In the genomic region with DNA sequence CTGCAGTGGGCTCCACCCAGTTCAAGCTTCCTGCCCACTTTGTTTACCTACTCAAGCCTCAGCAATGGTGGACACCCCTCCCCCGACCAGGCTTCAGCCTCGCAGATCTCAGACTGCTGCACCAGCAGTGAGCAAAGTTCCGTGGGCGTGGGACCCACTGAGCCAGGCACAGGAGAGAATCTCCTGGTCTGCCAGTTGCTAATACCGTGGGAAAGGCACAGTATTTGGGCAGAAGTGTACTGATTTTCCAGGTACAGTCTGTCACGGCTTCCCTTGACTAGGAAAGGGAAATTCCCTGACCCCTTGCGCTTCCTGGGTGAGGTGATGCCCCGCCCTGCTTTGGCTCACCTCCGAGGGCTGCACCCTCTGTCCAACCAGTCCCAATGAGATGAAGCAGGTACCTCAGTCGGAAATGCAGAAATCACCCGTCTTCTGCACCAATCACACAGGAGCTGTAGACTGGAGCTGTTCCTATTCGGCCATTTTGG, we compare ENCODE assay signal across 1 cellular context.
A peak's percentile ranks its signal among the peaks of the same experiment; 100 is the strongest.
TF ChIP-seq lines count a peak whose summit lies in the region.
"Not testable (repeated sequence)": the region's sequence is repeated elsewhere in the genome, so short reads cannot be mapped to it uniquely, and the experiment has no call there.

No MANE protein-coding gene starts in this region.

TF ChIP-seq in HepG2, 621 proteins besides CTCF, POLR2A, EP300 and RAD21 (continued from another document and continues in another):
- TF ChIP-seq, protein P1, sequence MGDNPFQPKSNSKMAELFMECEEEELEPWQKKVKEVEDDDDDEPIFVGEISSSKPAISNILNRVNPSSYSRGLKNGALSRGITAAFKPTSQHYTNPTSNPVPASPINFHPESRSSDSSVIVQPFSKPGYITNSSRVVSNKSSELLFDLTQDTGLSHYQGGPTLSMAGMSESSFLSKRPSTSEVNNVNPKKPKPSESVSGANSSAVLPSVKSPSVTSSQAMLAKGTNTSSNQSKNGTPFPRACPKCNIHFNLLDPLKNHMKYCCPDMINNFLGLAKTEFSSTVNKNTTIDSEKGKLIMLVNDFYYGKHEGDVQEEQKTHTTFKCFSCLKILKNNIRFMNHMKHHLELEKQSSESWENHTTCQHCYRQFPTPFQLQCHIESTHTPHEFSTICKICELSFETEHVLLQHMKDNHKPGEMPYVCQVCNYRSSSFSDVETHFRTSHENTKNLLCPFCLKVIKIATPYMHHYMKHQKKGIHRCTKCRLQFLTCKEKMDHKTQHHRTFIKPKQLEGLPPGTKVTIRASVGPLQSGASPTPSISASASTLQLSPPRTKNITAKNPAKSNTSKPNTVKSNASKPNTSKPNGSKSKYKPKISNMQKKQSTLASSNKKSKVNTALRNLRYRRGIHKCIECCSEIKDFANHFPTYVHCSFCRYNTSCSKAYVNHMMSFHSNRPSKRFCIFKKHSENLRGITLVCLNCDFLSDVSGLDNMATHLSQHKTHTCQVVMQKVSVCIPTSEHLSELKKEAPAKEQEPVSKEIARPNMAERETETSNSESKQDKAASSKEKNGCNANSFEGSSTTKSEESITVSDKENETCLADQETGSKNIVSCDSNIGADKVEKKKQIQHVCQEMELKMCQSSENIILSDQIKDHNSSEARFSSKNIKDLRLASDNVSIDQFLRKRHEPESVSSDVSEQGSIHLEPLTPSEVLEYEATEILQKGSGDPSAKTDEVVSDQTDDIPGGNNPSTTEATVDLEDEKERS (CRISPR knock-in tag; IDR thresholded peaks at IDR 0.05) = peak; percentile 60; the same call in 1 of the 2 replicates
- TF ChIP-seq NFYC (CRISPR knock-in tag; IDR thresholded peaks at IDR 0.05) (peak; percentile 63), FOXK1 (CRISPR knock-in tag; IDR thresholded peaks at IDR 0.05; ENCODE audit: borderline replicate concordance, low read depth) (peak; percentile 42; the same call in 1 of the 2 replicates), NFKB2 (CRISPR knock-in tag; IDR thresholded peaks at IDR 0.05; ENCODE audit: borderline replicate concordance) (peak; percentile 64; the same call in 1 of the 2 replicates), ZNF644 (CRISPR knock-in tag; IDR thresholded peaks at IDR 0.05; ENCODE audit: low read depth) (peak; percentile 35; the same call in 1 of the 2 replicates), DMAP1 (CRISPR knock-in tag; IDR thresholded peaks at IDR 0.05) (peak; percentile 69; the same call in 1 of the 2 replicates), TAF1 (CRISPR knock-in tag; IDR thresholded peaks at IDR 0.05) (peak; percentile 49; the same call in 1 of the 2 replicates), FOXA3 (CRISPR knock-in tag; IDR thresholded peaks at IDR 0.05) (peak; percentile 56), PHF20 (CRISPR knock-in tag; IDR thresholded peaks at IDR 0.05) (peak; percentile 52), RFXAP (CRISPR knock-in tag; IDR thresholded peaks at IDR 0.05; ENCODE audit: borderline replicate concordance) (0 out of 2 replicates have a peak, but pooled peaks have one; percentile 21), YY1 (IDR thresholded peaks at IDR 0.05; ENCODE audit: insufficient read depth, insufficient replicate concordance, low read depth, low read length) (peak; percentile 28), ZNF563 (CRISPR knock-in tag; IDR thresholded peaks at IDR 0.05) (0 out of 2 replicates have a peak, but pooled peaks have one; percentile 26), NR2C2 (CRISPR knock-in tag; IDR thresholded peaks at IDR 0.05; ENCODE audit: borderline replicate concordance) (0 out of 2 replicates have a peak, but pooled peaks have one; percentile 58), ZNF792 (CRISPR knock-in tag; IDR thresholded peaks at IDR 0.05) (peak; percentile 38; the same call in 1 of the 2 replicates), POLR2G (IDR thresholded peaks at IDR 0.05; ENCODE audit: low read depth, low read length) (peak; percentile 47; the same call in 1 of the 2 replicates), HES4 (CRISPR knock-in tag; IDR thresholded peaks at IDR 0.05; ENCODE audit: borderline replicate concordance) (peak; percentile 44; the same call in 1 of the 2 replicates), SALL1 (CRISPR knock-in tag; IDR thresholded peaks at IDR 0.05) (peak; percentile 75), KLF12 (CRISPR knock-in tag; IDR thresholded peaks at IDR 0.05; ENCODE audit: borderline replicate concordance) (peak; percentile 69; the same call in 1 of the 2 replicates), GABPA (CRISPR knock-in tag; IDR thresholded peaks at IDR 0.05; ENCODE audit: low read depth) (peak; percentile 76), KDM5B (CRISPR knock-in tag; IDR thresholded peaks at IDR 0.05; ENCODE audit: borderline replicate concordance) (peak; percentile 46; the same call in 1 of the 2 replicates), GATAD2A (CRISPR knock-in tag; IDR thresholded peaks at IDR 0.05) (peak; percentile 39; the same call in 1 of the 2 replicates), FOXA1 (CRISPR knock-in tag; IDR thresholded peaks at IDR 0.05) (peak; percentile 74), POGZ (CRISPR knock-in tag; IDR thresholded peaks at IDR 0.05) (peak; percentile 48; the same call in 1 of the 2 replicates), KAT8 (CRISPR knock-in tag; IDR thresholded peaks at IDR 0.05) (peak; percentile 71), ZFX (CRISPR knock-in tag; IDR thresholded peaks at IDR 0.05; ENCODE audit: low read depth) (0 out of 2 replicates have a peak, but pooled peaks have one; percentile 49), GABPB1 (CRISPR knock-in tag; IDR thresholded peaks at IDR 0.05) (peak; percentile 69), ZFY (CRISPR knock-in tag; IDR thresholded peaks at IDR 0.05) (peak; percentile 31; the same call in 1 of the 2 replicates), ZNF605 (CRISPR knock-in tag; IDR thresholded peaks at IDR 0.05) (0 out of 2 replicates have a peak, but pooled peaks have one; percentile 33)
- TF ChIP-seq, protein P2, sequence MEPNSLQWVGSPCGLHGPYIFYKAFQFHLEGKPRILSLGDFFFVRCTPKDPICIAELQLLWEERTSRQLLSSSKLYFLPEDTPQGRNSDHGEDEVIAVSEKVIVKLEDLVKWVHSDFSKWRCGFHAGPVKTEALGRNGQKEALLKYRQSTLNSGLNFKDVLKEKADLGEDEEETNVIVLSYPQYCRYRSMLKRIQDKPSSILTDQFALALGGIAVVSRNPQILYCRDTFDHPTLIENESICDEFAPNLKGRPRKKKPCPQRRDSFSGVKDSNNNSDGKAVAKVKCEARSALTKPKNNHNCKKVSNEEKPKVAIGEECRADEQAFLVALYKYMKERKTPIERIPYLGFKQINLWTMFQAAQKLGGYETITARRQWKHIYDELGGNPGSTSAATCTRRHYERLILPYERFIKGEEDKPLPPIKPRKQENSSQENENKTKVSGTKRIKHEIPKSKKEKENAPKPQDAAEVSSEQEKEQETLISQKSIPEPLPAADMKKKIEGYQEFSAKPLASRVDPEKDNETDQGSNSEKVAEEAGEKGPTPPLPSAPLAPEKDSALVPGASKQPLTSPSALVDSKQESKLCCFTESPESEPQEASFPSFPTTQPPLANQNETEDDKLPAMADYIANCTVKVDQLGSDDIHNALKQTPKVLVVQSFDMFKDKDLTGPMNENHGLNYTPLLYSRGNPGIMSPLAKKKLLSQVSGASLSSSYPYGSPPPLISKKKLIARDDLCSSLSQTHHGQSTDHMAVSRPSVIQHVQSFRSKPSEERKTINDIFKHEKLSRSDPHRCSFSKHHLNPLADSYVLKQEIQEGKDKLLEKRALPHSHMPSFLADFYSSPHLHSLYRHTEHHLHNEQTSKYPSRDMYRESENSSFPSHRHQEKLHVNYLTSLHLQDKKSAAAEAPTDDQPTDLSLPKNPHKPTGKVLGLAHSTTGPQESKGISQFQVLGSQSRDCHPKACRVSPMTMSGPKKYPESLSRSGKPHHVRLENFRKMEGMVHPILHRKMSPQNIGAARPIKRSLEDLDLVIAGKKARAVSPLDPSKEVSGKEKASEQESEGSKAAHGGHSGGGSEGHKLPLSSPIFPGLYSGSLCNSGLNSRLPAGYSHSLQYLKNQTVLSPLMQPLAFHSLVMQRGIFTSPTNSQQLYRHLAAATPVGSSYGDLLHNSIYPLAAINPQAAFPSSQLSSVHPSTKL (CRISPR knock-in tag; IDR thresholded peaks at IDR 0.05) = peak; percentile 54; the same call in 1 of the 2 replicates
- TF ChIP-seq, protein P3, sequence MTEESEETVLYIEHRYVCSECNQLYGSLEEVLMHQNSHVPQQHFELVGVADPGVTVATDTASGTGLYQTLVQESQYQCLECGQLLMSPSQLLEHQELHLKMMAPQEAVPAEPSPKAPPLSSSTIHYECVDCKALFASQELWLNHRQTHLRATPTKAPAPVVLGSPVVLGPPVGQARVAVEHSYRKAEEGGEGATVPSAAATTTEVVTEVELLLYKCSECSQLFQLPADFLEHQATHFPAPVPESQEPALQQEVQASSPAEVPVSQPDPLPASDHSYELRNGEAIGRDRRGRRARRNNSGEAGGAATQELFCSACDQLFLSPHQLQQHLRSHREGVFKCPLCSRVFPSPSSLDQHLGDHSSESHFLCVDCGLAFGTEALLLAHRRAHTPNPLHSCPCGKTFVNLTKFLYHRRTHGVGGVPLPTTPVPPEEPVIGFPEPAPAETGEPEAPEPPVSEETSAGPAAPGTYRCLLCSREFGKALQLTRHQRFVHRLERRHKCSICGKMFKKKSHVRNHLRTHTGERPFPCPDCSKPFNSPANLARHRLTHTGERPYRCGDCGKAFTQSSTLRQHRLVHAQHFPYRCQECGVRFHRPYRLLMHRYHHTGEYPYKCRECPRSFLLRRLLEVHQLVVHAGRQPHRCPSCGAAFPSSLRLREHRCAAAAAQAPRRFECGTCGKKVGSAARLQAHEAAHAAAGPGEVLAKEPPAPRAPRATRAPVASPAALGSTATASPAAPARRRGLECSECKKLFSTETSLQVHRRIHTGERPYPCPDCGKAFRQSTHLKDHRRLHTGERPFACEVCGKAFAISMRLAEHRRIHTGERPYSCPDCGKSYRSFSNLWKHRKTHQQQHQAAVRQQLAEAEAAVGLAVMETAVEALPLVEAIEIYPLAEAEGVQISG (CRISPR knock-in tag; IDR thresholded peaks at IDR 0.05) = peak; percentile 47; the same call in 1 of the 2 replicates
- TF ChIP-seq, protein P4, sequence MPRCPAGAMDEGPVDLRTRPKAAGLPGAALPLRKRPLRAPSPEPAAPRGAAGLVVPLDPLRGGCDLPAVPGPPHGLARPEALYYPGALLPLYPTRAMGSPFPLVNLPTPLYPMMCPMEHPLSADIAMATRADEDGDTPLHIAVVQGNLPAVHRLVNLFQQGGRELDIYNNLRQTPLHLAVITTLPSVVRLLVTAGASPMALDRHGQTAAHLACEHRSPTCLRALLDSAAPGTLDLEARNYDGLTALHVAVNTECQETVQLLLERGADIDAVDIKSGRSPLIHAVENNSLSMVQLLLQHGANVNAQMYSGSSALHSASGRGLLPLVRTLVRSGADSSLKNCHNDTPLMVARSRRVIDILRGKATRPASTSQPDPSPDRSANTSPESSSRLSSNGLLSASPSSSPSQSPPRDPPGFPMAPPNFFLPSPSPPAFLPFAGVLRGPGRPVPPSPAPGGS (CRISPR knock-in tag; IDR thresholded peaks at IDR 0.05) = 0 out of 2 replicates have a peak, but pooled peaks have one; percentile 48
- TF ChIP-seq GABPA (IDR thresholded peaks at IDR 0.05; ENCODE audit: low read depth, low read length); FOXA1 (IDR thresholded peaks at IDR 0.05): not testable (repeated sequence)
- TF ChIP-seq, protein P5, sequence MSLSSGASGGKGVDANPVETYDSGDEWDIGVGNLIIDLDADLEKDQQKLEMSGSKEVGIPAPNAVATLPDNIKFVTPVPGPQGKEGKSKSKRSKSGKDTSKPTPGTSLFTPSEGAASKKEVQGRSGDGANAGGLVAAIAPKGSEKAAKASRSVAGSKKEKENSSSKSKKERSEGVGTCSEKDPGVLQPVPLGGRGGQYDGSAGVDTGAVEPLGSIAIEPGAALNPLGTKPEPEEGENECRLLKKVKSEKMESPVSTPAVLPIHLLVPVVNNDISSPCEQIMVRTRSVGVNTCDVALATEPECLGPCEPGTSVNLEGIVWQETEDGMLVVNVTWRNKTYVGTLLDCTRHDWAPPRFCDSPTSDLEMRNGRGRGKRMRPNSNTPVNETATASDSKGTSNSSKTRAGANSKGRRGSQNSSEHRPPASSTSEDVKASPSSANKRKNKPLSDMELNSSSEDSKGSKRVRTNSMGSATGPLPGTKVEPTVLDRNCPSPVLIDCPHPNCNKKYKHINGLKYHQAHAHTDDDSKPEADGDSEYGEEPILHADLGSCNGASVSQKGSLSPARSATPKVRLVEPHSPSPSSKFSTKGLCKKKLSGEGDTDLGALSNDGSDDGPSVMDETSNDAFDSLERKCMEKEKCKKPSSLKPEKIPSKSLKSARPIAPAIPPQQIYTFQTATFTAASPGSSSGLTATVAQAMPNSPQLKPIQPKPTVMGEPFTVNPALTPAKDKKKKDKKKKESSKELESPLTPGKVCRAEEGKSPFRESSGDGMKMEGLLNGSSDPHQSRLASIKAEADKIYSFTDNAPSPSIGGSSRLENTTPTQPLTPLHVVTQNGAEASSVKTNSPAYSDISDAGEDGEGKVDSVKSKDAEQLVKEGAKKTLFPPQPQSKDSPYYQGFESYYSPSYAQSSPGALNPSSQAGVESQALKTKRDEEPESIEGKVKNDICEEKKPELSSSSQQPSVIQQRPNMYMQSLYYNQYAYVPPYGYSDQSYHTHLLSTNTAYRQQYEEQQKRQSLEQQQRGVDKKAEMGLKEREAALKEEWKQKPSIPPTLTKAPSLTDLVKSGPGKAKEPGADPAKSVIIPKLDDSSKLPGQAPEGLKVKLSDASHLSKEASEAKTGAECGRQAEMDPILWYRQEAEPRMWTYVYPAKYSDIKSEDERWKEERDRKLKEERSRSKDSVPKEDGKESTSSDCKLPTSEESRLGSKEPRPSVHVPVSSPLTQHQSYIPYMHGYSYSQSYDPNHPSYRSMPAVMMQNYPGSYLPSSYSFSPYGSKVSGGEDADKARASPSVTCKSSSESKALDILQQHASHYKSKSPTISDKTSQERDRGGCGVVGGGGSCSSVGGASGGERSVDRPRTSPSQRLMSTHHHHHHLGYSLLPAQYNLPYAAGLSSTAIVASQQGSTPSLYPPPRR (CRISPR knock-in tag; IDR thresholded peaks at IDR 0.05; ENCODE audit: borderline replicate concordance) = 0 out of 2 replicates have a peak, but pooled peaks have one; percentile 17
- TF ChIP-seq, protein P6, sequence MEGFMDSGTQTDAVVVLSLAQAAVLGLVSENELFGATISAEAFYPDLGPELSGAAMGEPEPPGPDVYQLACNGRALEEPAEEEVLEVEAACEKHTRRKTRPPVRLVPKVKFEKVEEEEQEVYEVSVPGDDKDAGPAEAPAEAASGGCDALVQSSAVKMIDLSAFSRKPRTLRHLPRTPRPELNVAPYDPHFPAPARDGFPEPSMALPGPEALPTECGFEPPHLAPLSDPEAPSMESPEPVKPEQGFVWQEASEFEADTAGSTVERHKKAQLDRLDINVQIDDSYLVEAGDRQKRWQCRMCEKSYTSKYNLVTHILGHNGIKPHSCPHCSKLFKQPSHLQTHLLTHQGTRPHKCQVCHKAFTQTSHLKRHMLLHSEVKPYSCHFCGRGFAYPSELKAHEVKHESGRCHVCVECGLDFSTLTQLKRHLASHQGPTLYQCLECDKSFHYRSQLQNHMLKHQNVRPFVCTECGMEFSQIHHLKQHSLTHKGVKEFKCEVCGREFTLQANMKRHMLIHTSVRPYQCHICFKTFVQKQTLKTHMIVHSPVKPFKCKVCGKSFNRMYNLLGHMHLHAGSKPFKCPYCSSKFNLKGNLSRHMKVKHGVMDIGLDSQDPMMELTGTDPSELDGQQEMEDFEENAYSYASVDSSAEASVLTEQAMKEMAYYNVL (CRISPR knock-in tag; IDR thresholded peaks at IDR 0.05; ENCODE audit: borderline replicate concordance) = 0 out of 2 replicates have a peak, but pooled peaks have one; percentile 35
